In the genomic region with DNA sequence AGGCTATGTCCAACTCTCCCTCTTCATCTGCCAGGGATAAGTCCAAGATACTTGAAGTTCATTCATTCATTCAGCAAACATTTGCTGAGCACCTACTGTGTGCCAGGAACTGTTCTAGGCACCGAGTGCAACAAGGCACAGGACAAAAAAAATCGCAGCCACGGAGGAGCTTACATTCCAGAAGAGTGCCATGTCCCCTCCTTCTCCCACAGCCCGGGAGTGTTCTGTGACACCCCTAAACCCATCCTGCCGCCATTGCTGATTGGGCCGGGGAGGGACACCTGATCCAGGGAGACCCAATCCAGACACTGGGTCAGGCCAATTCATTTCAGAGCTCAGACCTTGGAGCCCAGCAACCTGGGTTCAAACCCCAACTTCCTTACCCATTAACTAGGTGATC, we compare ENCODE assay signal across 23 cellular contexts.
"Had no signal": no experiment of that assay in that cellular context is flagged by ENCODE, and none has a peak within 500 bp of the region (broad histone marks: within the 10 kb centered on the region; RNA-seq: fewer than 3 reads in every experiment).

No MANE protein-coding gene starts in this region.

- H3K36me3 Mint-ChIP-seq: activated CD4-positive, alpha-beta memory T cell treated with anti-CD3 and anti-CD28 coated beads for 36 hours; activated CD8-positive, alpha-beta memory T cell treated with anti-CD3 and anti-CD28 coated beads, Interleukin-2, amount 10 ng/mL, durations not matched to agents 7 days and 5 days; activated naive CD4-positive, alpha-beta T cell treated with anti-CD3 and anti-CD28 coated beads, Interleukin-2, amount 10 ng/mL, durations not matched to agents 7 days and 5 days; memory B cell; naive thymus-derived CD4-positive, alpha-beta T cell; stimulated activated memory B cell treated with anti-CD40 and anti-IgM and Interleukin-4, amounts not matched to agents 10 μg/mL and 1 μg/mL and 100 μg/mL, for 72 hours; type B pancreatic cell had no signal

- H3K9me3 Mint-ChIP-seq: activated CD4-positive, alpha-beta memory T cell treated with anti-CD3 and anti-CD28 coated beads for 36 hours; activated naive CD4-positive, alpha-beta T cell treated with anti-CD3 and anti-CD28 coated beads, Interleukin-2, amount 10 ng/mL, durations not matched to agents 7 days and 5 days; activated T-helper 2 cell treated with anti-CD3 and anti-CD28 coated beads, Interferon-gamma antibody, Interleukin-2, Interleukin-4, amounts not matched to agents 10 μg/mL and 5 μg/mL and 100 μg/mL, durations not matched to agents 14 hours and 24 hours and 36 hours; memory B cell; stimulated activated memory B cell treated with anti-CD40 and anti-IgM and Interleukin-4, amounts not matched to agents 10 μg/mL and 1 μg/mL and 100 μg/mL, for 72 hours; type B pancreatic cell had no signal

- H3K27ac ChIP-seq: cardiac muscle cell, SJCRH30, WERI-Rb-1 had no signal

- H3K27ac Mint-ChIP-seq: activated CD4-positive, alpha-beta memory T cell treated with anti-CD3 and anti-CD28 coated beads for 36 hours; activated CD8-positive, alpha-beta memory T cell treated with anti-CD3 and anti-CD28 coated beads, Interleukin-2, amount 10 ng/mL, durations not matched to agents 7 days and 5 days; activated naive CD4-positive, alpha-beta T cell treated with anti-CD3 and anti-CD28 coated beads, Interleukin-2, amount 10 ng/mL, durations not matched to agents 7 days and 5 days; activated T-helper 2 cell treated with anti-CD3 and anti-CD28 coated beads, Interferon-gamma antibody, Interleukin-2, Interleukin-4, amounts not matched to agents 10 μg/mL and 5 μg/mL and 100 μg/mL, durations not matched to agents 14 hours and 24 hours and 36 hours; memory B cell; naive thymus-derived CD4-positive, alpha-beta T cell; stimulated activated memory B cell treated with anti-CD40 and anti-IgM and Interleukin-4, amounts not matched to agents 10 μg/mL and 1 μg/mL and 100 μg/mL, for 72 hours; T-helper 17 cell; type B pancreatic cell had no signal

- H3K9me3 ChIP-seq: mucosa of descending colon, right lobe of liver, SJCRH30 had no signal

- H3K27me3 ChIP-seq: cardiac muscle cell, right lobe of liver, SJCRH30 had no signal

- H3K4me3 Mint-ChIP-seq: activated CD4-positive, alpha-beta memory T cell treated with anti-CD3 and anti-CD28 coated beads for 36 hours; activated CD8-positive, alpha-beta memory T cell treated with anti-CD3 and anti-CD28 coated beads, Interleukin-2, amount 10 ng/mL, durations not matched to agents 7 days and 5 days; activated naive CD4-positive, alpha-beta T cell treated with anti-CD3 and anti-CD28 coated beads, Interleukin-2, amount 10 ng/mL, durations not matched to agents 7 days and 5 days; memory B cell; naive thymus-derived CD4-positive, alpha-beta T cell; stimulated activated memory B cell treated with anti-CD40 and anti-IgM and Interleukin-4, amounts not matched to agents 10 μg/mL and 1 μg/mL and 100 μg/mL, for 72 hours; T-helper 17 cell; type B pancreatic cell had no signal

- ATAC-seq: activated CD8-positive, alpha-beta memory T cell treated with anti-CD3 and anti-CD28 coated beads, Interleukin-2, amount 10 ng/mL, durations not matched to agents 7 days and 5 days; esophagus mucosa; mucosa of descending colon; naive thymus-derived CD4-positive, alpha-beta T cell; stimulated activated memory B cell treated with anti-CD40 and anti-IgM and Interleukin-4, amounts not matched to agents 10 μg/mL and 1 μg/mL and 100 μg/mL, for 72 hours; T-helper 17 cell had no signal

- H3K4me1 Mint-ChIP-seq: activated CD8-positive, alpha-beta memory T cell treated with anti-CD3 and anti-CD28 coated beads, Interleukin-2, amount 10 ng/mL, durations not matched to agents 7 days and 5 days; activated naive CD4-positive, alpha-beta T cell treated with anti-CD3 and anti-CD28 coated beads, Interleukin-2, amount 10 ng/mL, durations not matched to agents 7 days and 5 days; memory B cell; stimulated activated memory B cell treated with anti-CD40 and anti-IgM and Interleukin-4, amounts not matched to agents 10 μg/mL and 1 μg/mL and 100 μg/mL, for 72 hours had no signal

- H3K4me3 ChIP-seq: cardiac muscle cell, mucosa of descending colon, right lobe of liver, SJCRH30 had no signal

- FAIRE-seq: astrocyte, colon had no signal

- H3K4me1 ChIP-seq: right lobe of liver had no signal

- DNase-seq: activated CD4-positive, alpha-beta memory T cell treated with anti-CD3 and anti-CD28 coated beads for 36 hours; activated CD8-positive, alpha-beta memory T cell treated with anti-CD3 and anti-CD28 coated beads, Interleukin-2, amount 10 ng/mL, durations not matched to agents 7 days and 5 days; activated naive CD4-positive, alpha-beta T cell treated with anti-CD3 and anti-CD28 coated beads, Interleukin-2, amount 10 ng/mL, durations not matched to agents 7 days and 5 days; activated T-cell treated with anti-CD3 and anti-CD28 coated beads, Interleukin-2, amount 50 U/mL, for 1 hour; glutamatergic neuron; kidney glomerular epithelial cell; mucosa of descending colon; naive thymus-derived CD4-positive, alpha-beta T cell; right lobe of liver; SJCRH30; stimulated activated CD4-positive, alpha-beta T cell treated with anti-CD3 and anti-CD28 coated beads, Interleukin-12 subunit alpha, Interleukin-12 subunit beta, amount 100 ng/mL, for 4 hours; stimulated activated CD4-positive, alpha-beta T cell treated with anti-CD3 and anti-CD28 coated beads, Interleukin-2, amount 100 ng/mL, for 48 hours; substantia nigra; T-helper 17 cell; WERI-Rb-1 had no signal

- H3K36me3 ChIP-seq: cardiac muscle cell, right lobe of liver, SJCRH30, WERI-Rb-1 had no signal
